25 cellular contexts compared by ENCODE assay signal in genomic region chr9:33752130-33752637, GRCh38. TPM values are rescaled to one million over a fixed set of nuclear protein-coding genes. Genes with fewer than 3 reads are reported as not detected.
DNase-seq lines count a peak whose midpoint lies in the region; ATAC-seq, FAIRE-seq and TF ChIP-seq lines count a peak whose summit lies in the region.
"Had no signal": no experiment of that assay in that cellular context is flagged by ENCODE, and none has a peak within 500 bp of the region (broad histone marks: within the 10 kb centered on the region; RNA-seq: fewer than 3 reads in every experiment).

No MANE protein-coding gene starts in this region.

- peak; percentile 79 for DNase-seq in Jurkat, Clone E6-1 (ENCODE audit: low read depth, low spot score)
- DNase-seq in mucosa of descending colon (peak in 2 of 3 donors; percentile 49 to 54), RWPE1 (ENCODE audit: low spot score) (no peak), globus pallidus (ENCODE audit: low spot score) (no peak)
- DNase-seq: ACHN; activated CD8-positive, alpha-beta T cell treated with anti-CD3 and anti-CD28 coated beads for 36 hours; activated naive CD4-positive, alpha-beta T cell treated with Interleukin-2 at 50 U/mL for 16 hours; amygdala; CD4-positive, CD25-positive, alpha-beta regulatory T cell; Kasumi-1; NCI-H1417; NCI-H2107; NCI-H510A treated with DMSO at 0.1 percent for 48 hours; NK-92 treated with Interleukin-12 subunit alpha and Interleukin-12 subunit beta, amount 100 ng/mL, for 24 hours; psoas muscle; T1000 had no signal

- POLR2A ChIA-PET in RWPE1 (lab: Yijun Ruan, JAX; ENCODE audit: low non-redundant PET), result no interaction called here

- H3K27me3 ChIP-seq in ACC112 (ENCODE audit: insufficient read depth, low read length), result no peaks in the 10 kb centered on the region

- H2AFZ ChIP-seq in ACC112 (ENCODE audit: low read length, unreplicated experiment), result no peak overlapping the region

- H3K79me2 ChIP-seq in ACC112 (ENCODE audit: control insufficient read depth, insufficient read depth, low read length, unreplicated experiment), result peaks cover 4% of the 10 kb centered on the region

- no peaks in the 10 kb centered on the region for H3K4me1 ChIP-seq in ACC112 (ENCODE audit: control insufficient read depth, insufficient read depth, low read length, unreplicated experiment)
- peaks cover 10% of the 10 kb centered on the region for H3K4me1 ChIP-seq in mucosa of descending colon (ENCODE audit: low read depth)

- intact Hi-C loops in mucosa of descending colon (cut with DNase I, micrococcal nuclease), result no loop called here

- no peaks in the 10 kb centered on the region for H3K36me3 ChIP-seq in ACC112 (ENCODE audit: insufficient read depth, low read length)
- H3K36me3 ChIP-seq in mucosa of descending colon (ENCODE audit: low read depth), result no peaks in the 10 kb centered on the region
- H3K36me3 ChIP-seq: gastroesophageal sphincter had no signal

- FAIRE-seq in colon (lab: Jason Lieb, UNC), result peak; percentile 87
- FAIRE-seq: GM12891 had no signal

- no peak overlapping the region for H3K27ac ChIP-seq in ACC112 (ENCODE audit: low read depth, low read length)
- H3K27ac ChIP-seq in RWPE1, result no peak overlapping the region
- H3K27ac ChIP-seq: gastroesophageal sphincter, psoas muscle had no signal

- TF ChIP-seq CTCF in mucosa of descending colon (IDR thresholded peaks at IDR 0.05), result no peak
- no peak for TF ChIP-seq CTCF in RWPE1 (conservative IDR thresholded peaks at IDR 0.05; ENCODE audit: low read depth)

- no peaks in the 10 kb centered on the region for H3K9me3 ChIP-seq in mucosa of descending colon
- H3K9me3 ChIP-seq: gastroesophageal sphincter, psoas muscle had no signal

- CTCF ChIA-PET in RWPE1 (lab: Yijun Ruan, JAX), result interaction anchor here (1.1 kb wide), 1 partner anchor 14 kb away, joined by 7 read pairs; no protein-coding TSS in a partner anchor

- ATAC-seq in mucosa of descending colon, result peak; percentile 86
- no peak for ATAC-seq in GM21786 (IDR thresholded peaks at IDR 0.05; ENCODE audit: unreplicated experiment)
- no peak for ATAC-seq in GM18909 (IDR thresholded peaks at IDR 0.05; ENCODE audit: poor library complexity, unreplicated experiment)
- ATAC-seq: activated CD4-positive, CD25-positive, alpha-beta regulatory T cell treated with anti-CD3 and anti-CD28 coated beads, Interleukin-2, amount 50 U/mL, for 24 hours; activated CD8-positive, alpha-beta T cell treated with anti-CD3 and anti-CD28 coated beads for 36 hours; gastroesophageal sphincter; psoas muscle had no signal

- peak overlapping the region; percentile 78 for H3K4me3 ChIP-seq in ACC112 (ENCODE audit: low read depth, low read length)
- H3K4me3 ChIP-seq in Jurkat, Clone E6-1 (ENCODE audit: low read length), result peak overlapping the region; percentile 1
- H3K4me3 ChIP-seq in mucosa of descending colon, result no peak overlapping the region
- H3K4me3 ChIP-seq: gastroesophageal sphincter, psoas muscle had no signal

RNA-seq across cellular contexts. Expression of gene PRSS3, which starts 43.2 kb away (rescaled TPM):
- polyA plus RNA-seq in Jurkat, Clone E6-1 (2012; ENCODE audit: insufficient read depth, insufficient read length), result not detected
- 100 to 1,000 TPM; 107 to 326 (median 174) TPM for total RNA-seq in mucosa of descending colon
- total RNA-seq: activated CD8-positive, alpha-beta T cell treated with anti-CD3 and anti-CD28 coated beads for 36 hours; CD4-positive, CD25-positive, alpha-beta regulatory T cell; H4; urinary bladder had no signal
- polyA plus RNA-seq: CD4-positive, CD25-positive, alpha-beta regulatory T cell had no signal

Comparison
In these comparisons a context has a peak if more than half of its experiments do, and no peak if none do; other contexts are left out.
1. DNase-seq: peak in Jurkat, Clone E6-1 (single experiment) and mucosa of descending colon (2 of 3); none in RWPE1 (single experiment) and globus pallidus (single experiment).